In genomic region chr22:37763012-37763411, GRCh38 we compare ENCODE assay signal across 19 cellular contexts. TPM values are rescaled to one million over a fixed set of nuclear protein-coding genes. Genes with fewer than 3 reads are reported as not detected.
DNase-seq lines count a peak whose midpoint lies in the region; ATAC-seq, FAIRE-seq and TF ChIP-seq lines count a peak whose summit lies in the region.
"Had no signal": no experiment of that assay in that cellular context is flagged by ENCODE, and none has a peak within 500 bp of the region (broad histone marks: within the 10 kb centered on the region; RNA-seq: fewer than 3 reads in every experiment).

No MANE protein-coding gene starts in this region.

- H3K4me3 ChIP-seq in A549 (no peak overlapping the region), BLaER1 (no peak overlapping the region), esophagus squamous epithelium (no peak overlapping the region), prostate gland (no peak overlapping the region)
- H3K4me3 ChIP-seq: GM12878 had no signal

- H3K4me1 ChIP-seq in A549 (peaks cover 51% of the 10 kb centered on the region), BLaER1 (peaks cover 50% of the 10 kb centered on the region), esophagus squamous epithelium (peaks cover 0 to 19% (median 4%) of the 10 kb centered on the region in 3 donors), prostate gland (replicated peaks) (no peaks in the 10 kb centered on the region)

- no peak for TF ChIP-seq CTCF in A549 (IDR thresholded peaks at IDR 0.05)
- TF ChIP-seq CTCF in RWPE1 (conservative IDR thresholded peaks at IDR 0.05; ENCODE audit: low read depth): no peak
- TF ChIP-seq CTCF in esophagus squamous epithelium (IDR thresholded peaks at IDR 0.05): no peak
- no peak for TF ChIP-seq CTCF in prostate gland (IDR thresholded peaks at IDR 0.05)

- no peaks in the 10 kb centered on the region for H4K20me1 ChIP-seq in BLaER1

- TF ChIP-seq EP300 in A549 (IDR thresholded peaks at IDR 0.05): no peak

- H3K4me2 ChIP-seq in A549: 0 out of 3 replicates have a peak overlapping the region, but pooled peaks have one; percentile 48
- peak overlapping the region; percentile 9; the same call in 1 of the 2 replicates for H3K4me2 ChIP-seq in BLaER1
- H3K4me2 ChIP-seq: KMS-11 had no signal

- H3K9me3 ChIP-seq in A549 (no peaks in the 10 kb centered on the region), BLaER1 (no peaks in the 10 kb centered on the region), esophagus squamous epithelium (no peaks in the 10 kb centered on the region), prostate gland (no peaks in the 10 kb centered on the region)

- WGBS in A549 (ENCODE audit: missing lambda C conversion rate): 93% methylated on average over 4 of the region's 9 CpGs
- WGBS in esophagus squamous epithelium, 2 donors: 84 to 88% methylated on average over 3 to 5 of the region's 9 CpGs
- 85% methylated on average over 6 of the region's 9 CpGs for WGBS in prostate gland

- DNase-seq in A549 (ENCODE audit: low read depth in 1 of 2, low spot score in 1 of 2) (no peak), RWPE1 (ENCODE audit: low spot score) (no peak), esophagus squamous epithelium (lab: John Stamatoyannopoulos, UW) (no peak), prostate gland (ENCODE audit: low spot score) (no peak)
- no peak for DNase-seq in activated CD4-positive, alpha-beta T cell treated with anti-CD3 and anti-CD28 coated beads, Interleukin-2, amount 50 U/mL, for 4 hours
- DNase-seq: C1 segment of cervical spinal cord; CD4-positive, CD25-positive, alpha-beta regulatory T cell; CD8-positive, alpha-beta memory T cell; COR-L47; DMS 273 treated with DMSO at 0.1 percent for 48 hours; DMS53; DND-41; GOT3; H7 had no signal

- H3K9ac ChIP-seq in BLaER1: no peak overlapping the region
- H3K9ac ChIP-seq: KMS-11 had no signal

- CTCF ChIA-PET in A549 (lab: Yijun Ruan, JAX): interaction anchor here (0.9 to 1.5 kb wide), 5 partner anchors 9 to 224 kb away, joined by 3 to 5 read pairs (median 3); no protein-coding TSS in a partner anchor
- CTCF ChIA-PET in RWPE1 (lab: Yijun Ruan, JAX): no interaction called here

- intact Hi-C loops in esophagus squamous epithelium (cut with DNase I) (no loop called here), prostate gland (cut with DNase I) (no loop called here)

- H3K36me3 ChIP-seq in BLaER1 (peaks cover 70% of the 10 kb centered on the region), esophagus squamous epithelium (peaks cover 16 to 100% (median 43%) of the 10 kb centered on the region in 3 donors), prostate gland (peaks cover 0 to 9% of the 10 kb centered on the region in 2 donors)

- no peak for TF ChIP-seq RAD21 in A549 (conservative IDR thresholded peaks at IDR 0.05 in 1 of 2, IDR thresholded peaks at IDR 0.05 in 1 of 2)

- H3K27ac ChIP-seq in A549 (peak overlapping the region; percentile 57 to 79; a peak in 5 of 6 replicates), BLaER1 (no peak overlapping the region), RWPE1 (peak overlapping the region; percentile 50), esophagus squamous epithelium (peak overlapping the region in 3 of 4 donors; percentile 26 to 67 (median 66)), prostate gland (no peak overlapping the region)
- H3K27ac ChIP-seq: KMS-11 had no signal

- no peaks in the 10 kb centered on the region for H3K27me3 ChIP-seq in BLaER1
- no peaks in the 10 kb centered on the region for H3K27me3 ChIP-seq in esophagus squamous epithelium
- H3K27me3 ChIP-seq in prostate gland (replicated peaks; ENCODE audit: insufficient read depth): no peaks in the 10 kb centered on the region

- ATAC-seq in A549 (no peak; a peak in 1 of 6 replicates), HG03196 (IDR thresholded peaks at IDR 0.05; ENCODE audit: unreplicated experiment) (no peak)
- ATAC-seq: GM12878 had no signal

- FAIRE-seq in A549 (lab: Jason Lieb, UNC): no peak
- FAIRE-seq: A204.1, GM12878 had no signal

- TF ChIP-seq POLR2A in A549 (IDR thresholded peaks at IDR 0.05; ENCODE audit: low read length): no peak
- TF ChIP-seq POLR2A in esophagus squamous epithelium (IDR thresholded peaks at IDR 0.05): no peak
- no peak for TF ChIP-seq POLR2A in prostate gland (IDR thresholded peaks at IDR 0.05)

- POLR2A ChIA-PET in A549 (lab: Yijun Ruan, JAX): no interaction called here
- POLR2A ChIA-PET in RWPE1 (lab: Yijun Ruan, JAX; ENCODE audit: low non-redundant PET): interaction anchor here (1.1 kb wide), 1 partner anchor 10 kb away, joined by 3 read pairs; no protein-coding TSS in a partner anchor

TF ChIP-seq in A549, 52 proteins besides CTCF, POLR2A, EP300 and RAD21:
- TF ChIP-seq RARB (CRISPR knock-in tag; IDR thresholded peaks at IDR 0.05) (no peak), MAZ (IDR thresholded peaks at IDR 0.05; ENCODE audit: borderline replicate concordance, low read depth, low read length) (no peak), ESRRA (IDR thresholded peaks at IDR 0.05; ENCODE audit: borderline replicate concordance, low read length) (no peak), JUNB (IDR thresholded peaks at IDR 0.05) (no peak), TFCP2L1 (CRISPR knock-in tag; IDR thresholded peaks at IDR 0.05) (no peak), ZSCAN20 (CRISPR knock-in tag; IDR thresholded peaks at IDR 0.05) (no peak), MYC (IDR thresholded peaks at IDR 0.05; ENCODE audit: borderline replicate concordance, low read length) (no peak), EHMT2 (IDR thresholded peaks at IDR 0.05; ENCODE audit: low read depth) (no peak), HOXB5 (CRISPR knock-in tag; IDR thresholded peaks at IDR 0.05) (no peak), RCOR1 (IDR thresholded peaks at IDR 0.05; ENCODE audit: low read depth, low read length) (no peak), ZFP36 (IDR thresholded peaks at IDR 0.05; ENCODE audit: borderline replicate concordance, partially characterized antibody) (no peak), CEBPB (IDR thresholded peaks at IDR 0.05) (no peak)
- TF ChIP-seq, protein P1, sequence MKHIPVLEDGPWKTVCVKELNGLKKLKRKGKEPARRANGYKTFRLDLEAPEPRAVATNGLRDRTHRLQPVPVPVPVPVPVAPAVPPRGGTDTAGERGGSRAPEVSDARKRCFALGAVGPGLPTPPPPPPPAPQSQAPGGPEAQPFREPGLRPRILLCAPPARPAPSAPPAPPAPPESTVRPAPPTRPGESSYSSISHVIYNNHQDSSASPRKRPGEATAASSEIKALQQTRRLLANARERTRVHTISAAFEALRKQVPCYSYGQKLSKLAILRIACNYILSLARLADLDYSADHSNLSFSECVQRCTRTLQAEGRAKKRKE (CRISPR knock-in tag; IDR thresholded peaks at IDR 0.05; ENCODE audit: low read depth): no peak
- TF ChIP-seq, protein P2, sequence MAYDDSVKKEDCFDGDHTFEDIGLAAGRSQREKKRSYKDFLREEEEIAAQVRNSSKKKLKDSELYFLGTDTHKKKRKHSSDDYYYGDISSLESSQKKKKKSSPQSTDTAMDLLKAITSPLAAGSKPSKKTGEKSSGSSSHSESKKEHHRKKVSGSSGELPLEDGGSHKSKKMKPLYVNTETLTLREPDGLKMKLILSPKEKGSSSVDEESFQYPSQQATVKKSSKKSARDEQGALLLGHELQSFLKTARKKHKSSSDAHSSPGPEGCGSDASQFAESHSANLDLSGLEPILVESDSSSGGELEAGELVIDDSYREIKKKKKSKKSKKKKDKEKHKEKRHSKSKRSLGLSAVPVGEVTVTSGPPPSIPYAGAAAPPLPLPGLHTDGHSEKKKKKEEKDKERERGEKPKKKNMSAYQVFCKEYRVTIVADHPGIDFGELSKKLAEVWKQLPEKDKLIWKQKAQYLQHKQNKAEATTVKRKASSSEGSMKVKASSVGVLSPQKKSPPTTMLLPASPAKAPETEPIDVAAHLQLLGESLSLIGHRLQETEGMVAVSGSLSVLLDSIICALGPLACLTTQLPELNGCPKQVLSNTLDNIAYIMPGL (CRISPR knock-in tag; IDR thresholded peaks at IDR 0.05; ENCODE audit: borderline replicate concordance): no peak
TF ChIP-seq in A549: peak in this region for 0.

RNA-seq across cellular contexts. Expression of gene GCAT, which starts 44.7 kb away (rescaled TPM):
- 1.2 and 1.3 TPM in 2 replicates for polyA plus RNA-seq in A549 (2011; rRNA removed)
- 3.2 and 4.8 TPM in 2 replicates for polyA plus RNA-seq in A549 (2012; cell fraction: cytosol; rRNA removed)
- polyA plus RNA-seq in A549 (2012; cell fraction: nucleus; rRNA removed): 5.1 and 6.7 TPM in 2 replicates
- polyA plus RNA-seq in A549 (2017; fragmentation: RNase III; extraction: RNeasy Plus Mini Kit Qiagen cat#74134 plus additional on column Dnase treatment): 2.1 to 3.1 TPM (median 2.6 TPM) in 3 replicates
- 2.2 and 3.6 TPM in 2 replicates for polyA minus RNA-seq in A549 (2011; rRNA and poly(A)+ RNA removed)
- 10 to 100 TPM; 14.3 to 22.5 (median 20.7) TPM for total RNA-seq in esophagus squamous epithelium
- 10 to 100 TPM; 37.8 to 92.7 TPM for total RNA-seq in prostate gland

Comparison
In these comparisons a context has a peak if more than half of its experiments do, and no peak if none do; other contexts are left out.
1. H3K27ac ChIP-seq: peak in A549 (2 of 2), RWPE1 (single experiment) and esophagus squamous epithelium (3 of 4); none in BLaER1 (single experiment) and prostate gland (0 of 2).